Comparison of ENCODE assay signal across 7 cellular contexts in genomic region chr16:11370932-11371279, GRCh38. TPM values are rescaled to one million over a fixed set of nuclear protein-coding genes. Genes with fewer than 3 reads are reported as not detected.
DNase-seq lines count a peak whose midpoint lies in the region; ATAC-seq, FAIRE-seq and TF ChIP-seq lines count a peak whose summit lies in the region.
"Not testable (repeated sequence)": the region's sequence is repeated elsewhere in the genome, so short reads cannot be mapped to it uniquely, and the experiment has no call there.

No MANE protein-coding gene starts in this region.

- H3K9me2 ChIP-seq in OCI-LY1 (ENCODE audit: low read depth, low read length) = not testable (repeated sequence)

- in situ Hi-C loops in GM12878 (cut with MboI) = not testable (repeated sequence)

- H4K20me1 ChIP-seq in OCI-LY1 (ENCODE audit: insufficient read depth, low read length); GM12878 (ENCODE audit: control insufficient read depth, insufficient read depth): not testable (repeated sequence)

- DNase-seq in WTC11 (ENCODE audit: low spot score); GM12878 (ENCODE audit: low read depth, low spot score); nephron progenitor cell: not testable (repeated sequence)
- DNase-seq in kidney (peak; percentile 8), thyroid gland (peak in 1 of 2 donors; percentile 31)

- RAD21 ChIA-PET in GM12878 (lab: Charles Lee; ENCODE audit: unreplicated experiment) = interaction anchor here (0.6 to 5.0 kb wide), 17 partner anchors 9 to 1060 kb away, joined by 3 to 58 read pairs (median 7); partner anchors contain the start of gene SOCS1

- not testable (repeated sequence) for H3K36me3 ChIP-seq in OCI-LY1 (ENCODE audit: insufficient read depth, low read length); GM12878 (ENCODE audit: control insufficient read depth in 2 of 2, insufficient read depth in 2 of 2, low read length in 1 of 2); kidney (ENCODE audit: control insufficient read depth in 1 of 2, insufficient read depth in 2 of 2, low read length in 2 of 2); thyroid gland

- H3K27ac Mint-ChIP-seq in WTC11 (peak overlapping the region; percentile 4; the same call in 1 of the 2 replicates), nephron progenitor cell (peak overlapping the region; percentile 80)

- H3K9ac ChIP-seq in OCI-LY1 (ENCODE audit: low read length) = peak overlapping the region; percentile 24; the same call in 1 of the 2 replicates
- H3K9ac ChIP-seq in GM12878 (ENCODE audit: control insufficient read depth, insufficient read depth, low read length); kidney (ENCODE audit: low read length in 2 of 2): not testable (repeated sequence)

- SMC1A ChIA-PET in GM12878 (lab: Charles Lee; ENCODE audit: uncharacterized antibody, unreplicated experiment) = interaction anchor here (0.6 to 4.8 kb wide), 16 partner anchors 8 to 492 kb away, joined by 3 to 24 read pairs (median 4); partner anchors contain the start of gene SOCS1

- peak; percentile 8 for FAIRE-seq in G401.6 (lab: Jason Lieb, UNC)
- not testable (repeated sequence) for FAIRE-seq in GM12878 (lab: Jason Lieb, UNC); kidney (lab: Jason Lieb, UNC)

- peak overlapping the region; percentile 77 for H3K27ac ChIP-seq in OCI-LY1 (ENCODE audit: low read depth, low read length, poor library complexity, severe bottlenecking)
- not testable (repeated sequence) for H3K27ac ChIP-seq in GM12878 (ENCODE audit: control insufficient read depth, insufficient read depth); kidney (ENCODE audit: low read depth in 2 of 2, low read length in 2 of 2)
- peak overlapping the region; percentile 49 to 64 (median 54) for H3K27ac ChIP-seq in thyroid gland

- not testable (repeated sequence) for TF ChIP-seq CTCF in OCI-LY1 (IDR thresholded peaks at IDR 0.05; ENCODE audit: low read length); WTC11 (IDR thresholded peaks at IDR 0.05); GM12878 (IDR thresholded peaks at IDR 0.05 in 2 of 3, conservative IDR thresholded peaks at IDR 0.05 in 1 of 3; ENCODE audit: control insufficient read depth in 2 of 3, extremely low read depth in 1 of 3, insufficient read depth in 1 of 3, low read depth in 3 of 3, low read length in 3 of 3); kidney (IDR thresholded peaks at IDR 0.05; ENCODE audit: borderline replicate concordance, extremely low read depth, insufficient read depth); nephron progenitor cell (IDR thresholded peaks at IDR 0.05); thyroid gland (IDR thresholded peaks at IDR 0.05)

- CTCF ChIA-PET in WTC11 (lab: Charles Lee) = interaction anchor here (0.6 to 4.2 kb wide), 13 partner anchors 14 to 402 kb away, joined by 3 to 148 read pairs (median 6); partner anchors contain the start of gene SOCS1
- CTCF ChIA-PET in GM12878 (lab: Yijun Ruan, JAX) = interaction anchor here (0.6 to 4.4 kb wide), 16 partner anchors 8 to 947 kb away, joined by 3 to 65 read pairs (median 7); partner anchors contain the start of gene SOCS1

- not testable (repeated sequence) for H3K4me3 Mint-ChIP-seq in WTC11, nephron progenitor cell

- intact Hi-C loops in GM12878 (cut with micrococcal nuclease; ENCODE audit: unreplicated experiment); kidney (cut with DNase I); thyroid gland (cut with DNase I): not testable (repeated sequence)

- not testable (repeated sequence) for TF ChIP-seq EP300 in GM12878 (IDR thresholded peaks at IDR 0.05; ENCODE audit: borderline replicate concordance in 1 of 2, control insufficient read depth in 1 of 2, low read depth in 2 of 2, low read length in 2 of 2)

- ATAC-seq in WTC11, GM12878: not testable (repeated sequence)

- not testable (repeated sequence) for TF ChIP-seq RAD21 in GM12878 (IDR thresholded peaks at IDR 0.05; ENCODE audit: insufficient read depth, low read depth, low read length)

- H3K4me2 ChIP-seq in OCI-LY1 (ENCODE audit: low read length) = peak overlapping the region; percentile 32
- peak overlapping the region; percentile 30; the same call in 1 of the 2 replicates for H3K4me2 ChIP-seq in GM12878 (ENCODE audit: control insufficient read depth, insufficient read depth)

- H3K27me3 ChIP-seq in OCI-LY1 (ENCODE audit: insufficient read depth, low read length); GM12878 (replicated peaks in 1 of 2; ENCODE audit: control insufficient read depth in 2 of 2, insufficient read depth in 2 of 2, low read length in 1 of 2); thyroid gland: not testable (repeated sequence)

- not testable (repeated sequence) for H3K36me3 Mint-ChIP-seq in WTC11; nephron progenitor cell (ENCODE audit: low read depth)

- WGBS in GM12878 (ENCODE audit: insufficient coverage, insufficient replicate concordance, low lambda C conversion rate, missing lambda C conversion rate) = 10% methylated on average over 12 of the region's 13 CpGs
- WGBS in thyroid gland, 2 donors = 68 to 83% methylated on average over 12 to 13 of the region's 13 CpGs

- H3K9me3 Mint-ChIP-seq in WTC11, nephron progenitor cell: not testable (repeated sequence)

- not testable (repeated sequence) for BruUV-seq in GM12878 (replicated peaks; lab: Mats Ljungman, UMichigan)

- H3K4me1 ChIP-seq in OCI-LY1 (ENCODE audit: insufficient read depth, low read length, severe bottlenecking) (peaks cover 32% of the 10 kb centered on the region), GM12878 (ENCODE audit: control insufficient read depth, insufficient read depth, low read length) (peaks cover 15% of the 10 kb centered on the region)
- not testable (repeated sequence) for H3K4me1 ChIP-seq in kidney (ENCODE audit: control insufficient read depth in 1 of 2, insufficient read depth in 1 of 2, low read depth in 1 of 2, low read length in 2 of 2); thyroid gland

- TF ChIP-seq POLR2A in GM12878 (IDR thresholded peaks at IDR 0.05; ENCODE audit: low read depth, low read length); thyroid gland (IDR thresholded peaks at IDR 0.05): not testable (repeated sequence)

- H3K4me1 Mint-ChIP-seq in WTC11 (peaks cover 18% of the 10 kb centered on the region), nephron progenitor cell (peaks cover 62% of the 10 kb centered on the region)

- not testable (repeated sequence) for H3K27me3 Mint-ChIP-seq in WTC11 (ENCODE audit: low read depth); nephron progenitor cell (ENCODE audit: low read depth, poor library complexity)

- H2AFZ ChIP-seq in OCI-LY1 (ENCODE audit: low read length); GM12878 (ENCODE audit: control insufficient read depth, low read depth, low read length): not testable (repeated sequence)

- not testable (repeated sequence) for H3F3A ChIP-seq in OCI-LY1 (ENCODE audit: insufficient read depth, low read length)

- H3K4me3 ChIP-seq in OCI-LY1 (ENCODE audit: low read depth, low read length, poor library complexity, severe bottlenecking) = peak overlapping the region; percentile 26
- not testable (repeated sequence) for H3K4me3 ChIP-seq in GM12878; kidney (ENCODE audit: low read length in 2 of 2); thyroid gland (replicated peaks in 1 of 3)

- H3K9me3 ChIP-seq in OCI-LY1 (ENCODE audit: low read length); GM12878 (replicated peaks; ENCODE audit: control insufficient read depth, insufficient read depth, low read length); kidney (ENCODE audit: control insufficient read depth in 1 of 2, low read length in 2 of 2); thyroid gland: not testable (repeated sequence)

- not testable (repeated sequence) for H3K79me2 ChIP-seq in OCI-LY1 (ENCODE audit: insufficient read depth, low read length); GM12878 (ENCODE audit: control insufficient read depth, insufficient read depth, low read length)

- POLR2A ChIA-PET in WTC11 (lab: Charles Lee) (interaction anchor here (2.2 kb wide), 1 partner anchor 116 kb away, joined by 18 read pairs; the partner anchor contains the start of gene SOCS1), GM12878 (lab: Charles Lee) (interaction anchor here (0.6 to 2.4 kb wide), 20 partner anchors 9 to 621 kb away, joined by 3 to 14 read pairs (median 6); no protein-coding TSS in a partner anchor)

RNA-seq across cellular contexts. Expression of gene RMI2, which starts 25.6 kb away (rescaled TPM):
- total RNA-seq in WTC11 (2021) (77.2 to 83.4 TPM (median 79.0 TPM) in 3 replicates), GM12878 (2014; rRNA removed) (30.3 and 38.6 TPM in 2 replicates), GM12878 (2014; rRNA removed; fragmentation: Illumina TruSeq; extraction: Trizol) (25.4 and 26.6 TPM in 2 replicates), GM12878 (2021) (39.2 and 39.3 TPM in 2 replicates), kidney (4.6 TPM), thyroid gland (1 to 10 TPM in 3 of 4 donors, not detected in 1; 2.5 to 2.8 (median 2.6) TPM)
- 50.7 and 51.0 TPM in 2 replicates for total RNA-seq in GM12878 (2013; cell fraction: nucleolus; rRNA removed)
- polyA plus RNA-seq in GM12878 (2011; ENCODE audit: low read depth) = 18.7 TPM
- polyA plus RNA-seq in GM12878 (2011; rRNA removed) (34.0 and 51.7 TPM in 2 replicates), GM12878 (2014; fragmentation: Illumina TruSeq; extraction: Trizol) (47.1 and 65.7 TPM in 2 replicates), GM12878 (2014; fragmentation: Nextera tagmentation; extraction: Ambion mirVana) (10 to 100 TPM in 1 of 2 experiments, 1 to 10 TPM in 1; 9.6 to 21.7 TPM), GM12878 (2014; rRNA removed) (28.5 and 34.6 TPM in 2 replicates), GM12878 (2016; fragmentation: Nextera tagmentation; extraction: Ambion mirVana) (10 to 100 TPM; 26.4 to 68.8 TPM), kidney (ENCODE audit: insufficient read depth, low read depth, low replicate concordance) (5.2 TPM)
- 16.0 and 24.0 TPM in 2 replicates for polyA plus RNA-seq in GM12878 (2011; cell fraction: cytosol; rRNA removed)
- 18.6 and 23.4 TPM in 2 replicates for polyA plus RNA-seq in GM12878 (2011; cell fraction: nucleus; rRNA removed)
- 25.6 and 28.3 TPM in 2 replicates for polyA plus RNA-seq in GM12878 (2012)
- 14.5 and 20.4 TPM in 2 replicates for polyA minus RNA-seq in GM12878 (2011; rRNA and poly(A)+ RNA removed)
- 6.9 and 8.0 TPM in 2 replicates for polyA minus RNA-seq in GM12878 (2011; cell fraction: cytosol; rRNA and poly(A)+ RNA removed)
- 5.2 and 6.1 TPM in 2 replicates for polyA minus RNA-seq in GM12878 (2011; cell fraction: nucleus; rRNA and poly(A)+ RNA removed)
